In the genomic region with DNA sequence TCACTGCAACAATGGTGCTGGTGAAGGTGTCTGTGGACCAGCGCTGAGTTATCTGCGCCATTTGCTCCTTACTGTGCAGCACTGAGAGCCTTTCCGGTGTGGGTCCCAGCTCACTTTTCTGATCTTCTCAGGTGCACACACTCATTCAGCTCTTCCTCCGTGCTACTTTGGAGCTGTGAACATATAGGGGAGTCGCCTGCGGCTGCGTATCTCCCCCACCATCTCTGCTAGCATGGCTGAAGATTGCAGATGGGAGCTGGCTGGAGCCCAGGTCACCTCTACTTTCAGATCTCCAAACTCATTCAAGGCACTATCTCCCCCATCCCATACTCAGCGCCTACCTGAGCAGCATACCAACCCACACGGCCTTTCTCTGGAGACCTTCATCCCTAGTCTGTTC, we compare ENCODE assay signal across 8 cellular contexts.
"Had no signal": no experiment of that assay in that cellular context is flagged by ENCODE, and none has a peak within 500 bp of the region (broad histone marks: within the 10 kb centered on the region; RNA-seq: fewer than 3 reads in every experiment).

No MANE protein-coding gene starts in this region.

- H3K27ac ChIP-seq: HL-60, KMS-11 had no signal

- H3K4me2 ChIP-seq: KMS-11 had no signal

- H3K9ac ChIP-seq: KMS-11 had no signal

- DNase-seq: IMR-90, Karpas-422, KBM-7, KG1 had no signal

- ATAC-seq: HepG2 had no signal

- FAIRE-seq: HepG2, HTR-8/SVneo had no signal
